Comparison of ENCODE assay signal across 9 cellular contexts in the genomic region with DNA sequence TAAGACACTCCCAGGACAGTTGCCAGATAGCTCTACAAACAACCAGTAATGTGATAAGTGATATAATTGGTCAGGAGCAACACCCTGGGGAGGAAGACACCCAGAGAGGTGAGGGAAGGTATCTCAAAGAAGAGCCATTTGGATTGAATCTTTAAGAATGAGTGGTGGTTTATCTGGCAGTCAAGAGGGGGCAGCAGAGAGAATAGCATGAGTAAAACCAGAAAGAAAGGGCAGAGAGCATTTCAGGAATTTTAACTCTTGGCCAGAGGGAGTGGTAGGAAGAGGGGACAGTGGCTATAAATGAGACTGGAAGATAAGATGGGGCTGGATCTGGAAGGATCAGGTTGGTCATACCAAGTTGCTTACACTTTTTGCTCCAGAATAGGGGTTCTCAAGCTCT. TPM values are rescaled to one million over a fixed set of nuclear protein-coding genes. Genes with fewer than 3 reads are reported as not detected.
A peak's percentile ranks its signal among the peaks of the same experiment; 100 is the strongest.
DNase-seq lines count a peak whose midpoint lies in the region; ATAC-seq, FAIRE-seq and TF ChIP-seq lines count a peak whose summit lies in the region.
"Had no signal": no experiment of that assay in that cellular context is flagged by ENCODE, and none has a peak within 500 bp of the region (broad histone marks: within the 10 kb centered on the region; RNA-seq: fewer than 3 reads in every experiment).

No MANE protein-coding gene starts in this region.

- FAIRE-seq in A549 (lab: Jason Lieb, UNC) = no peak
- FAIRE-seq in G401.6 (lab: Jason Lieb, UNC) = peak; percentile 79
- FAIRE-seq in keratinocyte (lab: Jason Lieb, UNC) = peak; percentile 44
- FAIRE-seq: frontal cortex had no signal

- no peaks in the 10 kb centered on the region for H3K36me3 ChIP-seq in keratinocyte (ENCODE audit: control insufficient read depth in 2 of 2, extremely low read depth in 1 of 2, insufficient read depth in 2 of 2, low read length in 2 of 2)

- dilution Hi-C loops in keratinocyte (cut with MboI; ENCODE audit: extremely low pct_ligation_motif_present, low sequenced_read_pairs) = no loop called here

- POLR2A ChIA-PET in A549 (lab: Yijun Ruan, JAX) = no interaction called here
- POLR2A ChIA-PET in activated B cell treated with CpG ODN at 0.5 μM for 24 hours (lab: Charles Lee) = interaction anchor here (0.6 kb wide), 1 partner anchor 17 kb away, joined by 4 read pairs; no protein-coding TSS in a partner anchor

- H3K27ac ChIP-seq in A549 (no peak overlapping the region), keratinocyte (ENCODE audit: control insufficient read depth, insufficient read depth, low read length) (no peak overlapping the region)

- ATAC-seq in A549 (peak; percentile 84 to 85), activated B cell treated with CpG ODN at 0.5 μM for 24 hours (ENCODE audit: low read depth) (peak; percentile 19), HG02759 (IDR thresholded peaks at IDR 0.05; ENCODE audit: unreplicated experiment) (no peak), GM21367 (IDR thresholded peaks at IDR 0.05; ENCODE audit: unreplicated experiment) (no peak), HG03565 (IDR thresholded peaks at IDR 0.05; ENCODE audit: unreplicated experiment) (no peak)

- no peaks in the 10 kb centered on the region for H3K27me3 Mint-ChIP-seq in activated B cell treated with CpG ODN at 0.5 μM for 24 hours

- CTCF ChIA-PET in A549 (lab: Yijun Ruan, JAX) (interaction anchor here (0.6 to 3.5 kb wide), 8 partner anchors 8 to 172 kb away, joined by 3 to 12 read pairs (median 4); no protein-coding TSS in a partner anchor), activated B cell treated with CpG ODN at 0.5 μM for 24 hours (lab: Charles Lee) (no interaction called here)

- no peak overlapping the region for H3K4me3 ChIP-seq in A549
- no peak overlapping the region for H3K4me3 ChIP-seq in keratinocyte (ENCODE audit: control insufficient read depth in 2 of 3, extremely low read depth in 1 of 3, insufficient read depth in 2 of 3, low read depth in 1 of 3, low read length in 3 of 3)

- no peaks in the 10 kb centered on the region for H4K20me1 ChIP-seq in keratinocyte (ENCODE audit: control insufficient read depth, extremely low read depth, insufficient read depth, low read length)

- TF ChIP-seq RAD21 in A549 (conservative IDR thresholded peaks at IDR 0.05 in 1 of 2, IDR thresholded peaks at IDR 0.05 in 1 of 2) = peak in 1 of 2 experiments; percentile 51; a peak in 2 of 5 replicates

- intact Hi-C loops in activated B cell treated with CpG ODN at 0.5 μM for 24 hours (cut with micrococcal nuclease) = loop anchor here (2.0 to 5.0 kb wide), 2 partner anchors 33 to 80 kb away; no protein-coding TSS in a partner anchor

- H3K36me3 Mint-ChIP-seq in activated B cell treated with CpG ODN at 0.5 μM for 24 hours (ENCODE audit: low read depth) = no peaks in the 10 kb centered on the region

- TF ChIP-seq CTCF in A549 (IDR thresholded peaks at IDR 0.05) = peak; percentile 51
- no peak for TF ChIP-seq CTCF in activated B cell treated with CpG ODN at 0.5 μM for 24 hours (IDR thresholded peaks at IDR 0.05)
- TF ChIP-seq CTCF in keratinocyte (optimal IDR thresholded peaks at IDR 0.05 in 1 of 3, IDR thresholded peaks at IDR 0.05 in 1 of 3, conservative IDR thresholded peaks at IDR 0.05 in 1 of 3; ENCODE audit: extremely low read depth in 1 of 3, insufficient read depth in 2 of 3, low read length in 3 of 3) = peak; percentile 17 to 58 (median 56)

- H3K27me3 ChIP-seq in keratinocyte (ENCODE audit: control insufficient read depth, extremely low read depth, insufficient read depth, low read length) = no peaks in the 10 kb centered on the region

- H3K9me1 ChIP-seq in keratinocyte (ENCODE audit: control insufficient read depth, extremely low read depth, insufficient read depth, low read length) = no peaks in the 10 kb centered on the region

- H3K4me1 ChIP-seq in A549 (no peaks in the 10 kb centered on the region), keratinocyte (ENCODE audit: control insufficient read depth, extremely low read depth, insufficient read depth, low read length) (no peaks in the 10 kb centered on the region)

- H3K79me2 ChIP-seq in keratinocyte (ENCODE audit: control insufficient read depth, insufficient read depth, low read length) = no peaks in the 10 kb centered on the region

- H3K9me3 ChIP-seq in A549 = no peaks in the 10 kb centered on the region
- H3K9me3 ChIP-seq in keratinocyte (ENCODE audit: control insufficient read depth, low read depth, low read length) = no peaks in the 10 kb centered on the region

- no peak for TF ChIP-seq POLR2A in A549 (IDR thresholded peaks at IDR 0.05; ENCODE audit: low read length)

- no peak overlapping the region for H3K4me2 ChIP-seq in A549
- H3K4me2 ChIP-seq in keratinocyte (ENCODE audit: control insufficient read depth, extremely low read depth, insufficient read depth, low read depth, low read length) = no peak overlapping the region

- DNase-seq in A549 (ENCODE audit: low read depth in 1 of 2, low spot score in 1 of 2) (peak; percentile 70 to 75), NCI-H1436 treated with DMSO at 0.1 percent for 48 hours (lab: John Stamatoyannopoulos, UW) (peak; percentile 2), activated B cell treated with CpG ODN at 0.5 μM for 24 hours (no peak), keratinocyte (ENCODE audit: low read depth, low spot score) (peak; percentile 5)

- H3K4me3 Mint-ChIP-seq in activated B cell treated with CpG ODN at 0.5 μM for 24 hours = no peak overlapping the region

- H3K9me3 Mint-ChIP-seq in activated B cell treated with CpG ODN at 0.5 μM for 24 hours = no peaks in the 10 kb centered on the region

- H3K9ac ChIP-seq in keratinocyte (ENCODE audit: control insufficient read depth, extremely low read depth, insufficient read depth, low read length) = no peak overlapping the region

- peaks cover 47% of the 10 kb centered on the region for H3K4me1 Mint-ChIP-seq in activated B cell treated with CpG ODN at 0.5 μM for 24 hours

- no peak overlapping the region for H2AFZ ChIP-seq in keratinocyte (ENCODE audit: control insufficient read depth, low read length)

- TF ChIP-seq EP300 in A549 (IDR thresholded peaks at IDR 0.05) = no peak

- H3K27ac Mint-ChIP-seq in activated B cell treated with CpG ODN at 0.5 μM for 24 hours = no peak overlapping the region

TF ChIP-seq in A549, 52 proteins besides CTCF, POLR2A, EP300 and RAD21:
- no peak for TF ChIP-seq PHF8 (IDR thresholded peaks at IDR 0.05; ENCODE audit: borderline replicate concordance, low read depth)
- 0 out of 3 replicates have a peak, but pooled peaks have one; percentile 15 for TF ChIP-seq SMC3 (IDR thresholded peaks at IDR 0.05)
- no peak for TF ChIP-seq JUNB (IDR thresholded peaks at IDR 0.05)
- no peak for TF ChIP-seq ZFP36 (IDR thresholded peaks at IDR 0.05; ENCODE audit: borderline replicate concordance, partially characterized antibody)
- TF ChIP-seq, protein P1, sequence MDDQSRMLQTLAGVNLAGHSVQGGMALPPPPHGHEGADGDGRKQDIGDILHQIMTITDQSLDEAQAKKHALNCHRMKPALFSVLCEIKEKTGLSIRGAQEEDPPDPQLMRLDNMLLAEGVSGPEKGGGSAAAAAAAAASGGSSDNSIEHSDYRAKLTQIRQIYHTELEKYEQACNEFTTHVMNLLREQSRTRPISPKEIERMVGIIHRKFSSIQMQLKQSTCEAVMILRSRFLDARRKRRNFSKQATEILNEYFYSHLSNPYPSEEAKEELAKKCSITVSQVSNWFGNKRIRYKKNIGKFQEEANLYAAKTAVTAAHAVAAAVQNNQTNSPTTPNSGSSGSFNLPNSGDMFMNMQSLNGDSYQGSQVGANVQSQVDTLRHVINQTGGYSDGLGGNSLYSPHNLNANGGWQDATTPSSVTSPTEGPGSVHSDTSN (IDR thresholded peaks at IDR 0.05) = no peak
TF ChIP-seq in A549: peak in this region for 1.

RNA-seq across cellular contexts. Expression of a gene that starts 5.9 kb away (rescaled TPM):
- polyA plus RNA-seq in A549 (2011; rRNA removed) (15.2 and 16.3 TPM in 2 replicates), A549 (2017; fragmentation: RNase III; extraction: RNeasy Plus Mini Kit Qiagen cat#74134 plus additional on column Dnase treatment) (10.7 to 14.1 TPM (median 12.9 TPM) in 3 replicates), keratinocyte (9.8 to 14.0 TPM (median 12.6 TPM) in 3 replicates)
- polyA plus RNA-seq in A549 (2012; cell fraction: cytosol; rRNA removed) = 10.6 and 11.9 TPM in 2 replicates
- polyA plus RNA-seq in A549 (2012; cell fraction: nucleus; rRNA removed) = 9.1 and 9.5 TPM in 2 replicates
- polyA minus RNA-seq in A549 (2011; rRNA and poly(A)+ RNA removed) = 19.3 and 21.6 TPM in 2 replicates
- 330 and 338 TPM in 2 replicates for total RNA-seq in activated B cell treated with CpG ODN at 0.5 μM for 24 hours
- 2.7 TPM for polyA plus RNA-seq in keratinocyte (2011; ENCODE audit: low read depth)
- polyA plus RNA-seq in keratinocyte (2011; cell fraction: cytosol; rRNA removed) = 11.1 and 11.4 TPM in 2 replicates
- 9.5 and 10.6 TPM in 2 replicates for polyA plus RNA-seq in keratinocyte (2011; cell fraction: nucleus; rRNA removed)
- polyA plus RNA-seq in keratinocyte (2012; ENCODE audit: low replicate concordance) = 1.5 and 10.0 TPM in 2 replicates
- 16.6 to 23.1 TPM (median 21.1 TPM) in 3 replicates for polyA minus RNA-seq in keratinocyte
- 10.7 TPM for polyA minus RNA-seq in keratinocyte (2011; cell fraction: cytosol; rRNA and poly(A)+ RNA removed)
- 1.3 and 5.4 TPM in 2 replicates for polyA minus RNA-seq in keratinocyte (2011; cell fraction: nucleus; rRNA and poly(A)+ RNA removed)

RNA-seq across cellular contexts. Expression of a gene that starts 59.6 kb away (rescaled TPM):
- polyA plus RNA-seq in A549 (2011; rRNA removed) (0.05 and 0.08 TPM in 2 replicates), A549 (2017; fragmentation: RNase III; extraction: RNeasy Plus Mini Kit Qiagen cat#74134 plus additional on column Dnase treatment) (0.09 to 0.22 TPM (median 0.09 TPM) in 3 replicates), keratinocyte (0.05 TPM in 2 of 3 replicates, not detected in the other)
- 0.16 and 0.25 TPM in 2 replicates for polyA plus RNA-seq in A549 (2012; cell fraction: cytosol; rRNA removed)
- 0.07 and 0.22 TPM in 2 replicates for polyA plus RNA-seq in A549 (2012; cell fraction: nucleus; rRNA removed)
- polyA minus RNA-seq in A549 (2011; rRNA and poly(A)+ RNA removed) = not detected in 2 replicates
- total RNA-seq in activated B cell treated with CpG ODN at 0.5 μM for 24 hours = 9.7 and 9.9 TPM in 2 replicates
- not detected for polyA plus RNA-seq in keratinocyte (2011; ENCODE audit: low read depth)
- polyA plus RNA-seq in keratinocyte (2011; cell fraction: cytosol; rRNA removed) = not detected in 2 replicates
- polyA plus RNA-seq in keratinocyte (2011; cell fraction: nucleus; rRNA removed) = 0.12 TPM in 1 of 2 replicates, not detected in the other
- polyA plus RNA-seq in keratinocyte (2012; ENCODE audit: low replicate concordance) = 0.16 TPM in 1 of 2 replicates, not detected in the other
- polyA minus RNA-seq in keratinocyte = not detected in 3 replicates
- polyA minus RNA-seq in keratinocyte (2011; cell fraction: cytosol; rRNA and poly(A)+ RNA removed) = not detected
- not detected in 2 replicates for polyA minus RNA-seq in keratinocyte (2011; cell fraction: nucleus; rRNA and poly(A)+ RNA removed)

Comparison
In these comparisons a context has a peak if more than half of its experiments do, and no peak if none do; other contexts are left out.
1. ATAC-seq: peak in A549 (2 of 2) and activated B cell treated with CpG ODN at 0.5 μM for 24 hours (single experiment); none in HG02759 (single experiment), GM21367 (single experiment) and HG03565 (single experiment).